Comparison of ENCODE assay signal across 9 cellular contexts in genomic region chrX:54841209-54841836, GRCh38. TPM values are rescaled to one million over a fixed set of nuclear protein-coding genes. Genes with fewer than 3 reads are reported as not detected.
DNase-seq lines count a peak whose midpoint lies in the region; ATAC-seq and TF ChIP-seq lines count a peak whose summit lies in the region.
"Not testable (repeated sequence)": the region's sequence is repeated elsewhere in the genome, so short reads cannot be mapped to it uniquely, and the experiment has no call there.
"Had no signal": no experiment of that assay in that cellular context is flagged by ENCODE, and none has a peak within 500 bp of the region (broad histone marks: within the 10 kb centered on the region; RNA-seq: fewer than 3 reads in every experiment).

No MANE protein-coding gene starts in this region.

- TF ChIP-seq CTCF in BE2C (IDR thresholded peaks at IDR 0.05; ENCODE audit: low read depth, low read length); nephron (IDR thresholded peaks at IDR 0.05; ENCODE audit: unreplicated experiment in 3 of 3): not testable (repeated sequence)

- H3K4me3 Mint-ChIP-seq in nephron: peak overlapping the region; percentile 52 to 61 (median 55)

- H3K9ac ChIP-seq in HUES48 (ENCODE audit: low read depth, low read length); SK-N-MC (ENCODE audit: insufficient read length): not testable (repeated sequence)

- H3K27me3 ChIP-seq in BE2C; HUES48 (ENCODE audit: control insufficient read depth, insufficient read depth, low read length): not testable (repeated sequence)

- intact Hi-C loops in left cardiac atrium (cut with DNase I): not testable (repeated sequence)

- H3K4me1 Mint-ChIP-seq in nephron: peaks cover 14% of the 10 kb centered on the region

- peak overlapping the region; percentile 98 to 99 (median 99) for H3K27ac Mint-ChIP-seq in nephron

- not testable (repeated sequence) for H3K9me3 ChIP-seq in BE2C; SK-N-MC (ENCODE audit: low read depth, low read length)
- H3K9me3 ChIP-seq in HUES48 (ENCODE audit: control insufficient read depth, insufficient read depth, low read length): peaks cover 51% of the 10 kb centered on the region

- peaks cover 24% of the 10 kb centered on the region for H3K9me3 Mint-ChIP-seq in nephron

- peak overlapping the region; percentile 26 for H3K27ac ChIP-seq in HUES48 (ENCODE audit: low read depth, low read length)
- H3K27ac ChIP-seq in SK-N-MC: peak overlapping the region; percentile 54; the same call in 1 of the 2 replicates

- DNase-seq in BE2C (peak; percentile 72), NCI-H524 (lab: John Stamatoyannopoulos, UW) (peak; percentile 41 to 82), ecto neural progenitor cell (ENCODE audit: low spot score) (peak; percentile 59), retina (peak; percentile 30)
- not testable (repeated sequence) for DNase-seq in SK-N-MC (ENCODE audit: low read depth, low spot score); left cardiac atrium

- H3K27me3 Mint-ChIP-seq in nephron (ENCODE audit: low read depth): not testable (repeated sequence)

- ATAC-seq in left cardiac atrium: peak; percentile 30 to 44

- H3K4me1 ChIP-seq in BE2C; HUES48 (ENCODE audit: control insufficient read depth, insufficient read depth, low read length): not testable (repeated sequence)

- not testable (repeated sequence) for H3K36me3 Mint-ChIP-seq in nephron (ENCODE audit: low read depth)

- not testable (repeated sequence) for H3K36me3 ChIP-seq in BE2C; HUES48 (ENCODE audit: control insufficient read depth, insufficient read depth, low read length); SK-N-MC (ENCODE audit: insufficient read depth, low read length)

- H3K4me3 ChIP-seq in BE2C (ENCODE audit: low read depth, low read length); HUES48 (ENCODE audit: low read depth, low read length): not testable (repeated sequence)
- H3K4me3 ChIP-seq in SK-N-MC: 0 out of 2 replicates have a peak overlapping the region, but pooled peaks have one; percentile 18

RNA-seq across cellular contexts. Expression of gene MAGED2, which starts 33.8 kb away (rescaled TPM):
- polyA plus RNA-seq in BE2C (2012; ENCODE audit: insufficient read depth, insufficient read length, low read depth): 86.7 TPM
- total RNA-seq in left cardiac atrium: 10 to 100 TPM; 80.8 to 92.6 TPM

RNA-seq across cellular contexts. Expression of gene ITIH6, which starts 43.3 kb away (rescaled TPM):
- polyA plus RNA-seq in BE2C (2012; ENCODE audit: insufficient read depth, insufficient read length, low read depth): not detected
- total RNA-seq in left cardiac atrium: not detected
- total RNA-seq: H4 had no signal
